8 cellular contexts compared by ENCODE assay signal in genomic region chr20:22453244-22454080, GRCh38.
DNase-seq lines count a peak whose midpoint lies in the region; ATAC-seq and TF ChIP-seq lines count a peak whose summit lies in the region.

No MANE protein-coding gene starts in this region.

- no peaks in the 10 kb centered on the region for H3K36me3 Mint-ChIP-seq in activated CD4-positive, alpha-beta T cell treated with anti-CD3 and anti-CD28 coated beads, Interleukin-2, amount 10 ng/mL, durations not matched to agents 24 days and 14 days (ENCODE audit: low read depth)

- TF ChIP-seq CTCF in epithelial cell of esophagus (IDR thresholded peaks at IDR 0.05; ENCODE audit: insufficient read depth, low read depth, low read length, missing control alignments) = peak; percentile 88

- no peaks in the 10 kb centered on the region for H3K27me3 Mint-ChIP-seq in activated CD4-positive, alpha-beta T cell treated with anti-CD3 and anti-CD28 coated beads, Interleukin-2, amount 10 ng/mL, durations not matched to agents 24 days and 14 days

- intact Hi-C loops in activated CD4-positive, alpha-beta T cell treated with anti-CD3 and anti-CD28 coated beads, Interleukin-2, amount 10 ng/mL, durations not matched to agents 24 days and 14 days (cut with micrococcal nuclease) = no loop called here

- no peak overlapping the region for H3K4me3 Mint-ChIP-seq in activated CD4-positive, alpha-beta T cell treated with anti-CD3 and anti-CD28 coated beads, Interleukin-2, amount 10 ng/mL, durations not matched to agents 24 days and 14 days

- H3K27ac Mint-ChIP-seq in activated CD4-positive, alpha-beta T cell treated with anti-CD3 and anti-CD28 coated beads, Interleukin-2, amount 10 ng/mL, durations not matched to agents 24 days and 14 days = no peak overlapping the region

- no peak for ATAC-seq in activated CD4-positive, CD25-positive, alpha-beta regulatory T cell treated with anti-CD3 and anti-CD28 coated beads, Interleukin-2, amount 50 U/mL, for 24 hours
- ATAC-seq in GM21737 (IDR thresholded peaks at IDR 0.05; ENCODE audit: unreplicated experiment) = no peak

- DNase-seq in H4 (ENCODE audit: low spot score) (peak; percentile 30), NCI-H69 (lab: John Stamatoyannopoulos, UW) (peak; percentile 88), epithelial cell of esophagus (ENCODE audit: low read depth) (peak; percentile 65), renal cortical epithelial cell (ENCODE audit: low read depth) (peak; percentile 29)
- no peak for DNase-seq in activated CD4-positive, alpha-beta T cell treated with anti-CD3 and anti-CD28 coated beads, Interleukin-2, amount 50 U/mL, for 1 hour
- no peak for DNase-seq in activated CD4-positive, alpha-beta T cell treated with anti-CD3 and anti-CD28 coated beads, Interleukin-2, amount 10 ng/mL, durations not matched to agents 24 days and 14 days

- no peaks in the 10 kb centered on the region for H3K4me1 Mint-ChIP-seq in activated CD4-positive, alpha-beta T cell treated with anti-CD3 and anti-CD28 coated beads, Interleukin-2, amount 10 ng/mL, durations not matched to agents 24 days and 14 days

- no peaks in the 10 kb centered on the region for H3K9me3 Mint-ChIP-seq in activated CD4-positive, alpha-beta T cell treated with anti-CD3 and anti-CD28 coated beads, Interleukin-2, amount 10 ng/mL, durations not matched to agents 24 days and 14 days

- H3K4me3 ChIP-seq in epithelial cell of esophagus (ENCODE audit: low read length) = no peak overlapping the region

Comparison
In these comparisons a context has a peak if more than half of its experiments do, and no peak if none do; other contexts are left out.
1. DNase-seq: peak in H4 (single experiment), NCI-H69 (single experiment), epithelial cell of esophagus (single experiment) and renal cortical epithelial cell (single experiment); none in activated CD4-positive, alpha-beta T cell treated with anti-CD3 and anti-CD28 coated beads, Interleukin-2, amount 50 U/mL, for 1 hour (single experiment) and activated CD4-positive, alpha-beta T cell treated with anti-CD3 and anti-CD28 coated beads, Interleukin-2, amount 10 ng/mL, durations not matched to agents 24 days and 14 days (single experiment).